In genomic region chr11:19953909-19954308, GRCh38 we compare ENCODE assay signal across 9 cellular contexts.
A peak's percentile ranks its signal among the peaks of the same experiment; 100 is the strongest.
DNase-seq lines count a peak whose midpoint lies in the region; ATAC-seq and TF ChIP-seq lines count a peak whose summit lies in the region.
"Had no signal": no experiment of that assay in that cellular context is flagged by ENCODE, and none has a peak within 500 bp of the region (broad histone marks: within the 10 kb centered on the region; RNA-seq: fewer than 3 reads in every experiment).

No MANE protein-coding gene starts in this region.

- no peaks in the 10 kb centered on the region for H4K20me1 ChIP-seq in OCI-LY1 (ENCODE audit: insufficient read depth, low read length)
- H4K20me1 ChIP-seq in neural progenitor cell (ENCODE audit: low read depth), result no peaks in the 10 kb centered on the region

- no peak overlapping the region for H3K27ac ChIP-seq in OCI-LY1 (ENCODE audit: low read depth, low read length, poor library complexity, severe bottlenecking)
- H3K27ac ChIP-seq in esophagus squamous epithelium, result no peak overlapping the region
- no peak overlapping the region for H3K27ac ChIP-seq in neural progenitor cell
- H3K27ac ChIP-seq: SK-N-MC had no signal

- H3K4me3 ChIP-seq in OCI-LY1 (ENCODE audit: low read depth, low read length, poor library complexity, severe bottlenecking) (no peak overlapping the region), esophagus squamous epithelium (no peak overlapping the region), neural progenitor cell (no peak overlapping the region), HAP-1 (no peak overlapping the region)
- H3K4me3 ChIP-seq: SK-N-MC had no signal

- no peaks in the 10 kb centered on the region for H3K9me2 ChIP-seq in OCI-LY1 (ENCODE audit: low read depth, low read length)

- H3K4me1 Mint-ChIP-seq in HFFc6 (ENCODE audit: low read depth) (peaks cover 59% of the 10 kb centered on the region), neural progenitor cell (peaks cover 30% of the 10 kb centered on the region)

- H3K4me2 ChIP-seq in OCI-LY1 (ENCODE audit: low read length) (no peak overlapping the region), neural progenitor cell (peak overlapping the region; percentile 30)

- H3K36me3 Mint-ChIP-seq in HFFc6 (ENCODE audit: low read depth) (peaks cover 15% of the 10 kb centered on the region; the same call in 1 of the 2 replicates), neural progenitor cell (peaks cover 9% of the 10 kb centered on the region)

- in situ Hi-C loops in HAP-1 (cut with MboI; ENCODE audit: low sequenced_read_pairs), result loop anchor here (10.0 kb wide), 1 partner anchor 141 kb away; no protein-coding TSS in a partner anchor

- intact Hi-C loops in esophagus squamous epithelium (cut with DNase I), result loop anchor here (10.0 kb wide), 1 partner anchor 401 kb away; no protein-coding TSS in a partner anchor

- no peaks in the 10 kb centered on the region for H3K9me3 Mint-ChIP-seq in HFFc6
- no peaks in the 10 kb centered on the region for H3K9me3 Mint-ChIP-seq in neural progenitor cell

- no peaks in the 10 kb centered on the region for H3K36me3 ChIP-seq in OCI-LY1 (ENCODE audit: insufficient read depth, low read length)
- H3K36me3 ChIP-seq in esophagus squamous epithelium, result peaks cover 0 to 20% (median 0%) of the 10 kb centered on the region in 3 donors
- no peaks in the 10 kb centered on the region for H3K36me3 ChIP-seq in neural progenitor cell
- no peaks in the 10 kb centered on the region for H3K36me3 ChIP-seq in HAP-1 (replicated peaks)

- TF ChIP-seq CTCF in HFFc6 (IDR thresholded peaks at IDR 0.05) (peak; percentile 77), OCI-LY1 (IDR thresholded peaks at IDR 0.05; ENCODE audit: low read length) (peak; percentile 10; the same call in 1 of the 2 replicates), esophagus squamous epithelium (IDR thresholded peaks at IDR 0.05) (peak in 4 of 6 experiments; percentile 16 to 53 (median 42)), neural progenitor cell (IDR thresholded peaks at IDR 0.05) (peak; percentile 54)

- TF ChIP-seq POLR2A in esophagus squamous epithelium (IDR thresholded peaks at IDR 0.05), result no peak

- no peaks in the 10 kb centered on the region for H3K27me3 ChIP-seq in OCI-LY1 (ENCODE audit: insufficient read depth, low read length)
- H3K27me3 ChIP-seq in esophagus squamous epithelium, result no peaks in the 10 kb centered on the region
- no peaks in the 10 kb centered on the region for H3K27me3 ChIP-seq in neural progenitor cell
- H3K27me3 ChIP-seq in HAP-1 (ENCODE audit: low read depth), result peaks cover 3% of the 10 kb centered on the region; the same call in 1 of the 2 replicates

- no peak overlapping the region for H3K4me3 Mint-ChIP-seq in HFFc6
- no peak overlapping the region for H3K4me3 Mint-ChIP-seq in neural progenitor cell

- H2AFZ ChIP-seq in OCI-LY1 (ENCODE audit: low read length) (no peak overlapping the region), neural progenitor cell (replicated peaks) (no peak overlapping the region)

- peaks cover 4% of the 10 kb centered on the region for H3K27me3 Mint-ChIP-seq in HFFc6 (ENCODE audit: insufficient read depth)
- H3K27me3 Mint-ChIP-seq in neural progenitor cell (ENCODE audit: insufficient read depth, low read depth), result peaks cover 2% of the 10 kb centered on the region

- H3K27ac Mint-ChIP-seq in HFFc6, result peak overlapping the region; percentile 72
- no peak overlapping the region for H3K27ac Mint-ChIP-seq in neural progenitor cell

- H3K4me1 ChIP-seq in OCI-LY1 (ENCODE audit: insufficient read depth, low read length, severe bottlenecking) (peaks cover 4% of the 10 kb centered on the region), esophagus squamous epithelium (peaks cover 0 to 37% (median 3%) of the 10 kb centered on the region in 3 donors), neural progenitor cell (peaks cover 22% of the 10 kb centered on the region), HAP-1 (peaks cover 10% of the 10 kb centered on the region)

- H3K9ac ChIP-seq in OCI-LY1 (ENCODE audit: low read length) (no peak overlapping the region), neural progenitor cell (no peak overlapping the region)

- ATAC-seq in GM21367 (IDR thresholded peaks at IDR 0.05; ENCODE audit: unreplicated experiment), result no peak

- DNase-seq in HFFc6, result peak; percentile 87
- DNase-seq in esophagus squamous epithelium (lab: John Stamatoyannopoulos, UW), result no peak
- DNase-seq in neural progenitor cell (ENCODE audit: low spot score), result peak; percentile 65
- DNase-seq in stimulated activated CD4-positive, alpha-beta T cell treated with anti-CD3 and anti-CD28 coated beads, Interleukin-2, amount 100 ng/mL, for 24 hours, result no peak
- DNase-seq in CD1c-positive myeloid dendritic cell (ENCODE audit: extremely low spot score), result no peak
- no peak for DNase-seq in HAP-1 (ENCODE audit: low spot score in 2 of 2)

- H3K79me2 ChIP-seq in OCI-LY1 (ENCODE audit: insufficient read depth, low read length) (no peaks in the 10 kb centered on the region), neural progenitor cell (ENCODE audit: low read depth) (no peaks in the 10 kb centered on the region)

- H3F3A ChIP-seq in OCI-LY1 (ENCODE audit: insufficient read depth, low read length) (no peaks in the 10 kb centered on the region), neural progenitor cell (ENCODE audit: low read depth) (peaks cover 15% of the 10 kb centered on the region)

- H3K9me3 ChIP-seq in OCI-LY1 (ENCODE audit: low read length), result no peaks in the 10 kb centered on the region
- no peaks in the 10 kb centered on the region for H3K9me3 ChIP-seq in esophagus squamous epithelium
- H3K9me3 ChIP-seq in neural progenitor cell (ENCODE audit: low read depth), result no peaks in the 10 kb centered on the region
- H3K9me3 ChIP-seq in HAP-1, result no peaks in the 10 kb centered on the region

- WGBS in esophagus squamous epithelium, 2 donors, result 24 to 47% methylated on average over 2 of the region's 2 CpGs

Comparison
In these comparisons a context has a peak if more than half of its experiments do, and no peak if none do; other contexts are left out.
1. DNase-seq: peak in HFFc6 (single experiment) and neural progenitor cell (single experiment); none in esophagus squamous epithelium (single experiment), stimulated activated CD4-positive, alpha-beta T cell treated with anti-CD3 and anti-CD28 coated beads, Interleukin-2, amount 100 ng/mL, for 24 hours (0 of 2), CD1c-positive myeloid dendritic cell (single experiment) and HAP-1 (0 of 2).
2. CTCF ChIP-seq: peak in every context shown above with its lines; median percentile 77 in HFFc6; 54 in neural progenitor cell; 42 in esophagus squamous epithelium; 10 in OCI-LY1.